ENCODE assay signal across 18 cellular contexts in the genomic region with DNA sequence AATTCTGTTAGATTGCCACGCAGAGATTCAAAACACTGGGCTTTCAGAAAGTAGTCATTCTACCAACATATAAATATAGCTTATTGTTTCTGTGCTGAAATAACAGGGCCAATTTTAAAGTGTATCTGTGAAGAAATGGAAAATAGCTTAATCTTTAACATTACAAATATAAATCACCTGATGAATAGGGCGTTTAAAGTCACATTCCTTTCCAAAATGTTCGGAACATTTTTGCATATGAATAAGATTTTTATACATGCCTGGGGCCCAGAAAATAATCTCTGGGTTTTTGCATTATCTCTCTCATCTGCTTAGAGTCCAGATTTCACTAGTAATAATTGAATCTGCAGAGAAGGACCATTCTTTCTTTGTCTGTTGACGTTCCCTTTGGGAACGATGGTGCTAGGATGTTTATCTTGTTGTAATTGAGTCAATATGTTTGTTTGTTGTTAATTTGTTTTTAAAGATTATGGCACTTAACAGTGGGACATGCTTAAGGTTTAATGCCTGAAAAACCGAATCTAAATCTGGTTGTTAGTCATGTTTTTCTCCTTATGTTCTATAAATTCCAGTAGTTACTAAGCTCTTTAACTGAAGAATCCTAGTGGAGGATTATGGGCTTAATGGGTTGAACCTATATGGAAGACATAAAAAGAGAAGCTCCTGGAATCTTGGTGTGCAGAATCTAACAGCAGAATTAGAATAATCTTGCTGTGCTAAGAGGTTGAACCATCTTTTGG.
DNase-seq lines count a peak whose midpoint lies in the region; ATAC-seq, FAIRE-seq and TF ChIP-seq lines count a peak whose summit lies in the region.
"Had no signal": no experiment of that assay in that cellular context is flagged by ENCODE, and none has a peak within 500 bp of the region (broad histone marks: within the 10 kb centered on the region; RNA-seq: fewer than 3 reads in every experiment).

No MANE protein-coding gene starts in this region.

- no peak for TF ChIP-seq POLR2A in HepG2 (IDR thresholded peaks at IDR 0.05; ENCODE audit: insufficient read depth in 1 of 2, low read depth in 2 of 2, low read length in 2 of 2)

- H3K9ac ChIP-seq in SK-N-MC (ENCODE audit: insufficient read length) (no peak overlapping the region), HepG2 (ENCODE audit: insufficient read depth, low read depth, low read length) (no peak overlapping the region)

- FAIRE-seq in HepG2 (lab: Jason Lieb, UNC) = no peak
- FAIRE-seq: HTR-8/SVneo had no signal

- no peak overlapping the region for H2AFZ ChIP-seq in HepG2 (ENCODE audit: low read length)

- peaks cover 55% of the 10 kb centered on the region for H3K36me3 Mint-ChIP-seq in nephron (ENCODE audit: low read depth)

- H4K20me1 ChIP-seq in HepG2 (ENCODE audit: insufficient read depth, low read length) = no peaks in the 10 kb centered on the region

- no peaks in the 10 kb centered on the region for H3K79me2 ChIP-seq in HepG2 (ENCODE audit: insufficient read depth, low read length)

- H3K27ac ChIP-seq in SK-N-MC (peak overlapping the region; percentile 89), caudate nucleus (ENCODE audit: low read depth, low read length) (peak overlapping the region; percentile 5), HepG2 (ENCODE audit: extremely low read length, insufficient read depth, low read length) (no peak overlapping the region)
- H3K27ac ChIP-seq: Peyer's patch had no signal

- H3K27me3 Mint-ChIP-seq in nephron (ENCODE audit: low read depth) = no peaks in the 10 kb centered on the region

- no peak for ATAC-seq in HepG2
- no peak for ATAC-seq in HG02840 (IDR thresholded peaks at IDR 0.05; ENCODE audit: low FRiP score, unreplicated experiment)
- ATAC-seq: Right ventricle myocardium inferior had no signal

- H3K4me1 Mint-ChIP-seq in nephron = peaks cover 47% of the 10 kb centered on the region

- in situ Hi-C loops in HepG2 (cut with HindIII; ENCODE audit: extremely low pct_ligation_motif_present, low pct_unique_long_range_greater_than_20kb) = no loop called here
- in situ Hi-C loops in ACHN (cut with HindIII; ENCODE audit: low pct_ligation_motif_present, low pct_unique_long_range_greater_than_20kb, low sequenced_read_pairs) = no loop called here

- BruUV-seq in HepG2 (replicated peaks; lab: Mats Ljungman, UMichigan) = no TSS peak

- H3K27ac Mint-ChIP-seq in nephron = peak overlapping the region; percentile 55 to 89 (median 70)

- no peaks in the 10 kb centered on the region for H3K9me3 Mint-ChIP-seq in nephron

- 93% methylated on average over 6 of the region's 6 CpGs for WGBS in HepG2 (ENCODE audit: low lambda C conversion rate)

- no peaks in the 10 kb centered on the region for H3K27me3 ChIP-seq in HepG2 (ENCODE audit: control insufficient read depth in 1 of 2, insufficient read depth in 2 of 2, low read length in 2 of 2)
- H3K27me3 ChIP-seq: Peyer's patch had no signal

- no peak overlapping the region for H3K4me2 ChIP-seq in HepG2 (ENCODE audit: low read depth, low read length)

- no peak for TF ChIP-seq CTCF in nephron (IDR thresholded peaks at IDR 0.05; ENCODE audit: unreplicated experiment in 3 of 3)
- no peak for TF ChIP-seq CTCF in HepG2 (CRISPR knock-in tag; IDR thresholded peaks at IDR 0.05)

- H3K4me3 Mint-ChIP-seq in nephron = no peak overlapping the region

- no peak for TF ChIP-seq RAD21 in HepG2 (CRISPR knock-in tag; IDR thresholded peaks at IDR 0.05)

- POLR2A ChIA-PET in HepG2 (lab: Yijun Ruan, JAX) = interaction anchor here (2.6 kb wide), 1 partner anchor 10 kb away, joined by 13 read pairs; no protein-coding TSS in a partner anchor

- H3K4me1 ChIP-seq in HepG2 (ENCODE audit: insufficient read depth, low read length) = peaks cover 22% of the 10 kb centered on the region
- H3K4me1 ChIP-seq: Peyer's patch had no signal

- DNase-seq in D341Med (ENCODE audit: low spot score) (peak; percentile 26), SK-N-MC (ENCODE audit: low read depth, low spot score) (peak; percentile 47), caudate nucleus (lab: John Stamatoyannopoulos, UW) (no peak), HepG2 (ENCODE audit: low spot score) (no peak), NCI-H2227 (lab: John Stamatoyannopoulos, UW; ENCODE audit: unreplicated experiment) (no peak), ACHN (no peak)
- DNase-seq: Calu3, DMS79, H7, NCI-H1417 treated with DMSO at 0.1 percent for 48 hours, NCI-H1930, NCI-H446 treated with DMSO at 0.1 percent for 48 hours, NCI-H774, Peyer's patch had no signal

- H3K4me3 ChIP-seq in SK-N-MC (peak overlapping the region; percentile 67), HepG2 (replicated peaks in 1 of 3; ENCODE audit: insufficient read depth in 1 of 3, low read depth in 2 of 3, low read length in 3 of 3) (no peak overlapping the region)
- H3K4me3 ChIP-seq: Peyer's patch had no signal

- CTCF ChIA-PET in HepG2 (lab: Yijun Ruan, JAX; ENCODE audit: low intra/inter-chr PET ratio, low total read pairs) = no interaction called here

- TF ChIP-seq EP300 in HepG2 (IDR thresholded peaks at IDR 0.05; ENCODE audit: low read depth in 2 of 2, low read length in 2 of 2) (no peak), HepG2 (CRISPR knock-in tag; IDR thresholded peaks at IDR 0.05; ENCODE audit: borderline replicate concordance) (no peak)

- intact Hi-C loops in HepG2 (cut with micrococcal nuclease; ENCODE audit: unreplicated experiment) = no loop called here

- H3K36me3 ChIP-seq in SK-N-MC (ENCODE audit: insufficient read depth, low read length) (peaks cover 10% of the 10 kb centered on the region; the same call in 1 of the 2 replicates), HepG2 (replicated peaks in 1 of 2; ENCODE audit: control insufficient read depth in 1 of 2, insufficient read depth in 2 of 2, low read length in 2 of 2) (peaks cover 0 to 2% of the 10 kb centered on the region in 2 experiments; a peak in 2 of 5 replicates)

- H3K9me3 ChIP-seq in SK-N-MC (ENCODE audit: low read depth, low read length) (no peaks in the 10 kb centered on the region), HepG2 (ENCODE audit: low read length) (no peaks in the 10 kb centered on the region)
- H3K9me3 ChIP-seq: Peyer's patch had no signal

TF ChIP-seq in HepG2, 621 proteins besides CTCF, POLR2A, EP300 and RAD21:
- no peak for TF ChIP-seq U2AF1 (optimal IDR thresholded peaks at IDR 0.05; ENCODE audit: low read depth, low read length)
- TF ChIP-seq RARA (CRISPR knock-in tag; IDR thresholded peaks at IDR 0.05) = no peak
- no peak for TF ChIP-seq ZNF367 (CRISPR knock-in tag; IDR thresholded peaks at IDR 0.05; ENCODE audit: borderline replicate concordance)
- no peak for TF ChIP-seq ZKSCAN8 (CRISPR knock-in tag; IDR thresholded peaks at IDR 0.05; ENCODE audit: borderline replicate concordance)
- TF ChIP-seq ARID3A (IDR thresholded peaks at IDR 0.05; ENCODE audit: low read depth, low read length) = no peak
- no peak for TF ChIP-seq TMF1 (CRISPR knock-in tag; IDR thresholded peaks at IDR 0.05; ENCODE audit: low read depth)
- TF ChIP-seq BHLHE40 (IDR thresholded peaks at IDR 0.05; ENCODE audit: low read length) = no peak
- TF ChIP-seq, protein P1, sequence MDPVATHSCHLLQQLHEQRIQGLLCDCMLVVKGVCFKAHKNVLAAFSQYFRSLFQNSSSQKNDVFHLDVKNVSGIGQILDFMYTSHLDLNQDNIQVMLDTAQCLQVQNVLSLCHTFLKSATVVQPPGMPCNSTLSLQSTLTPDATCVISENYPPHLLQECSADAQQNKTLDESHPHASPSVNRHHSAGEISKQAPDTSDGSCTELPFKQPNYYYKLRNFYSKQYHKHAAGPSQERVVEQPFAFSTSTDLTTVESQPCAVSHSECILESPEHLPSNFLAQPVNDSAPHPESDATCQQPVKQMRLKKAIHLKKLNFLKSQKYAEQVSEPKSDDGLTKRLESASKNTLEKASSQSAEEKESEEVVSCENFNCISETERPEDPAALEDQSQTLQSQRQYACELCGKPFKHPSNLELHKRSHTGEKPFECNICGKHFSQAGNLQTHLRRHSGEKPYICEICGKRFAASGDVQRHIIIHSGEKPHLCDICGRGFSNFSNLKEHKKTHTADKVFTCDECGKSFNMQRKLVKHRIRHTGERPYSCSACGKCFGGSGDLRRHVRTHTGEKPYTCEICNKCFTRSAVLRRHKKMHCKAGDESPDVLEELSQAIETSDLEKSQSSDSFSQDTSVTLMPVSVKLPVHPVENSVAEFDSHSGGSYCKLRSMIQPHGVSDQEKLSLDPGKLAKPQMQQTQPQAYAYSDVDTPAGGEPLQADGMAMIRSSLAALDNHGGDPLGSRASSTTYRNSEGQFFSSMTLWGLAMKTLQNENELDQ (CRISPR knock-in tag; IDR thresholded peaks at IDR 0.05; ENCODE audit: borderline replicate concordance) = no peak
- no peak for TF ChIP-seq HOXA7 (CRISPR knock-in tag; IDR thresholded peaks at IDR 0.05)
- no peak for TF ChIP-seq ZSCAN25 (CRISPR knock-in tag; IDR thresholded peaks at IDR 0.05)
- TF ChIP-seq SIX1 (CRISPR knock-in tag; IDR thresholded peaks at IDR 0.05; ENCODE audit: borderline replicate concordance) = no peak
- TF ChIP-seq ZFP36L2 (CRISPR knock-in tag; IDR thresholded peaks at IDR 0.05) = no peak
- no peak for TF ChIP-seq ZMYM2 (CRISPR knock-in tag; IDR thresholded peaks at IDR 0.05)
- TF ChIP-seq ZNF674 (CRISPR knock-in tag; IDR thresholded peaks at IDR 0.05; ENCODE audit: low read depth) = no peak
- no peak for TF ChIP-seq ZFY (CRISPR knock-in tag; IDR thresholded peaks at IDR 0.05)
- TF ChIP-seq ATF1 (CRISPR knock-in tag; IDR thresholded peaks at IDR 0.05) = no peak
- TF ChIP-seq LCORL (IDR thresholded peaks at IDR 0.05) = no peak
- no peak for TF ChIP-seq LCORL (CRISPR knock-in tag; IDR thresholded peaks at IDR 0.05)
- TF ChIP-seq ZNF713 (CRISPR knock-in tag; IDR thresholded peaks at IDR 0.05) = no peak
TF ChIP-seq in HepG2: peak in this region for 0.

Comparison
In these comparisons a context has a peak if more than half of its experiments do, and no peak if none do; other contexts are left out.
1. DNase-seq: peak in D341Med (single experiment) and SK-N-MC (single experiment); none in caudate nucleus (0 of 61), HepG2 (single experiment), NCI-H2227 (single experiment) and ACHN (single experiment).